Comparison of ENCODE assay signal across 8 cellular contexts in the genomic region with DNA sequence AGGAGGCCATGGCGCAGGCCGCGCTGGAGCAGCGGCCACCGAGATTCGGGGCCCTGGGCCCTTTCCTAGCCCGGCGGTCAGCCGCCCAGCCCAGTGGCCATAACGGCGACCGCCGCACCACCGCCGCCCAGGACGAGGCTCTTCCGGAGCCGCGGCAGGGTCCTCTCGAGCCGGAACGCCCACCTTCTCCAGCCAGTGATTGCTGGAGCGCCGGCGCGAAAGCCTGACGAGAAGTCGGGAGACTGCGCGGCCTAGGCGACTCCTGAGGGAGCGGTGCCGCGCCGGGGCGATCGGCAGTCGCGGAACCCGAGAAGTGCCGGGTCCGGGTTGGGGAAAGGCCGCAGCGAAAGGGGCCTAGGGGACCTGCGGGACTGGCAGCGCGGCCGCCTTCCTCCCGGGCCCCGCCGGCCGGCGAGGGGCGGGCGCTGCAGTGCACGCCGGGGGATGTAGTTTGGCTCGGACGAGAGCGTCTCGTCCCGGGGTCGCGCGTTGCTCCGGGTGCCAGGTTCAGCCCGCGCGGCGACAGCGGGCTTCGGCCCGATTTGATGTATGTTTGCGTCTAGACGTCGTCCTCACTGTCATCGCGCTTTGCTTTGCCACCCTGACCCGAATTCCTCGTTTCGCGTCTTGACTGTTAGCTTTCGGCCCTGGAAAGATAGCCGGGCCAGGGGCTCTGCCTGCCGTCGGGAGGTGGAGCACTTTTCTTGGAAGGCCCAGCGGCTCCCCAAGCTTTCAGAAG. TPM values are rescaled to one million over a fixed set of nuclear protein-coding genes. Genes with fewer than 3 reads are reported as not detected.
DNase-seq lines count a peak whose midpoint lies in the region; ATAC-seq, FAIRE-seq and TF ChIP-seq lines count a peak whose summit lies in the region.

A gene with protein sequence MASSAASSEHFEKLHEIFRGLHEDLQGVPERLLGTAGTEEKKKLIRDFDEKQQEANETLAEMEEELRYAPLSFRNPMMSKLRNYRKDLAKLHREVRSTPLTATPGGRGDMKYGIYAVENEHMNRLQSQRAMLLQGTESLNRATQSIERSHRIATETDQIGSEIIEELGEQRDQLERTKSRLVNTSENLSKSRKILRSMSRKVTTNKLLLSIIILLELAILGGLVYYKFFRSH (minus strand): TSS at position 153 of the 739 bp plus-strand sequence. CDS start 143 bp downstream, at position 10.

- no peak for FAIRE-seq in bronchial epithelial cell (lab: Jason Lieb, UNC)

- H3K27ac Mint-ChIP-seq in activated B cell treated with CpG ODN at 0.5 μM for 24 hours: peak within 1 kb of the TSS; percentile 89

- ATAC-seq in GM18909 (IDR thresholded peaks at IDR 0.05; ENCODE audit: poor library complexity, unreplicated experiment) (peak; percentile 92), HG03139 (IDR thresholded peaks at IDR 0.05; ENCODE audit: unreplicated experiment) (peak; percentile 73), activated B cell treated with CpG ODN at 0.5 μM for 24 hours (ENCODE audit: low read depth) (peak; percentile 93)

- H3K4me3 Mint-ChIP-seq in activated B cell treated with CpG ODN at 0.5 μM for 24 hours: peak within 1 kb of the TSS; percentile 89

- DNase-seq in AG08396 (ENCODE audit: low spot score) (peak; percentile 90), NCI-H2227 (lab: John Stamatoyannopoulos, UW; ENCODE audit: unreplicated experiment) (peak; percentile 89), activated B cell treated with CpG ODN at 0.5 μM for 24 hours (peak; percentile 86), bronchial epithelial cell (ENCODE audit: low read depth) (peak; percentile 42), inferior parietal cortex (ENCODE audit: extremely low spot score) (peak; percentile 82), spleen (peak; percentile 96)

- H3K36me3 Mint-ChIP-seq in activated B cell treated with CpG ODN at 0.5 μM for 24 hours (ENCODE audit: low read depth): peaks cover 19% of the 10 kb centered on the region

- peak within 1 kb of the TSS; percentile 94 to 100 (median 98) for H3K27ac ChIP-seq in spleen

- no peak for TF ChIP-seq CTCF in activated B cell treated with CpG ODN at 0.5 μM for 24 hours (IDR thresholded peaks at IDR 0.05)
- peak; percentile 21 for TF ChIP-seq CTCF in bronchial epithelial cell (IDR thresholded peaks at IDR 0.05; ENCODE audit: insufficient read depth, low read length, severe bottlenecking)
- no peak for TF ChIP-seq CTCF in spleen (IDR thresholded peaks at IDR 0.05 in 8 of 11, conservative IDR thresholded peaks at IDR 0.05 in 3 of 11)

- CTCF ChIA-PET in activated B cell treated with CpG ODN at 0.5 μM for 24 hours (lab: Charles Lee): interaction anchor here (0.9 to 1.1 kb wide), 2 partner anchors 19 to 90 kb away, joined by 3 to 4 read pairs; no protein-coding TSS in a partner anchor

- WGBS in spleen, 5 donors: 0 to 1% (median 0%) methylated on average over 11 to 87 of the region's 87 CpGs

- H3K4me3 ChIP-seq in bronchial epithelial cell (ENCODE audit: low read depth, low read length) (peak within 1 kb of the TSS; percentile 80), spleen (peak within 1 kb of the TSS; percentile 74 to 99 (median 96))

- H3K27me3 Mint-ChIP-seq in activated B cell treated with CpG ODN at 0.5 μM for 24 hours: no peaks in the 10 kb centered on the region

- POLR2A ChIA-PET in activated B cell treated with CpG ODN at 0.5 μM for 24 hours (lab: Charles Lee): interaction anchor here (0.6 to 2.6 kb wide), 8 partner anchors 20 to 315 kb away, joined by 3 to 21 read pairs (median 7); partner anchors contain the start of genes ARG2, ATP6V1D, EIF2S1 and PIGH

- H3K9me3 ChIP-seq in spleen: no peaks in the 10 kb centered on the region

- peaks cover 16 to 56% (median 43%) of the 10 kb centered on the region in 6 donors for H3K4me1 ChIP-seq in spleen

- intact Hi-C loops in activated B cell treated with CpG ODN at 0.5 μM for 24 hours (cut with micrococcal nuclease) (loop anchor here (1.0 to 2.0 kb wide), 6 partner anchors 21 to 314 kb away; partner anchors contain the start of genes ARG2, EIF2S1, PIGH and RDH11), spleen (cut with DNase I; ENCODE audit: low total_unique reads) (no loop called here)

- peak in 1 of 3 donors; percentile 58 for TF ChIP-seq POLR2A in spleen (IDR thresholded peaks at IDR 0.05)

- H3K4me1 Mint-ChIP-seq in activated B cell treated with CpG ODN at 0.5 μM for 24 hours: peaks cover 36% of the 10 kb centered on the region

- H3K36me3 ChIP-seq in bronchial epithelial cell (ENCODE audit: control insufficient read depth, insufficient read depth, low read length): peaks cover 8% of the 10 kb centered on the region
- peaks cover 0 to 24% (median 7%) of the 10 kb centered on the region in 6 donors for H3K36me3 ChIP-seq in spleen

- H3K9me3 Mint-ChIP-seq in activated B cell treated with CpG ODN at 0.5 μM for 24 hours: no peaks in the 10 kb centered on the region

- no peaks in the 10 kb centered on the region for H3K27me3 ChIP-seq in bronchial epithelial cell (ENCODE audit: control insufficient read depth, insufficient read depth, low read length)
- no peaks in the 10 kb centered on the region for H3K27me3 ChIP-seq in spleen (replicated peaks in 1 of 7)

RNA-seq across cellular contexts. Expression of the gene that starts here (rescaled TPM):
- total RNA-seq in activated B cell treated with CpG ODN at 0.5 μM for 24 hours (76.3 and 78.9 TPM in 2 replicates), bronchial epithelial cell (72.1 and 80.6 TPM in 2 replicates), spleen (10 to 100 TPM; 61.5 to 84.1 (median 67.3) TPM)
- polyA plus RNA-seq in spleen: 10 to 100 TPM; 42.1 to 58.9 (median 56.6) TPM

Comparison
In these comparisons a context has a peak if more than half of its experiments do, and no peak if none do; other contexts are left out.
1. Peak in every context shown above with its lines: DNase-seq, ATAC-seq, H3K4me3 ChIP-seq and H3K27ac ChIP-seq.
2. DNase-seq: peak in every context shown above with its lines; median percentile 96 in spleen; 90 in AG08396; 89 in NCI-H2227; 86 in activated B cell treated with CpG ODN at 0.5 μM for 24 hours; 82 in inferior parietal cortex; 42 in bronchial epithelial cell.